Comparison of ENCODE assay signal across 8 cellular contexts in the genomic region with DNA sequence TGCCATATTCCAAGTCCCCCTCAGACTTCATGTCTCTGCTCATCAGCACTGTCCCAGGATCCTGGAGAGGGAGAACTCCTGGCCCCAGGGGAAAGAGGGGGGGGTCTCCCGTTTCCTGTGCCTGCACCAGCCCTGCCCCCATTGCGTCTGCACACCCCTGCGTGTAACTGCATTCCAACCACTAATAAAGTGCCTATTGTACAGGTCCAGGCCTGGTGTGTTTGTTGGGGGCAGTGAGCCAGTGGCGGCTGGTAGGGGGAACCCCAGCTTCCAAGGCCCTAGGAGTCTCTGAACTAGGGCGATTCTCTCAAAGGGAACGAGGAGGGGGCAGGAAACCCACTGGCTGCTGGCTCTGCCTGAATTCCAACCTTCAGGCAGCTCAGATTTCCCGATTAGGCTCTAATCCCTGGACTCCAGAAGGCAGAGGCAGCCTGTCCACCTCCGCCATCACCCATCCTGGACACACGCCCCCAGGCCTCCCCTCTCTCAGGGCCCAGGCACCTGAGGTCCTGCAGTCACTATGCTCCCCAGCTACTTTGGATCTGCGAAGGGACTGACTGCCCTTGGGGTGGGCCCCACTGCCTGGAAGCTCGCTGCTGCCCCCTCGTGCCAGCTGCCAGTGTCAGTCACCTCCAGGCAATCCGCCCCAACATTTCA. TPM values are rescaled to one million over a fixed set of nuclear protein-coding genes. Genes with fewer than 3 reads are reported as not detected.
DNase-seq lines count a peak whose midpoint lies in the region; ATAC-seq, FAIRE-seq and TF ChIP-seq lines count a peak whose summit lies in the region.

No MANE protein-coding gene starts in this region.

- H3K9ac ChIP-seq in HepG2 (ENCODE audit: insufficient read depth, low read depth, low read length): peak overlapping the region; percentile 40

- peak; percentile 53 for FAIRE-seq in HepG2 (lab: Jason Lieb, UNC)

- peak; percentile 84 for ATAC-seq in HepG2
- no peak for ATAC-seq in GM19397 (IDR thresholded peaks at IDR 0.05; ENCODE audit: unreplicated experiment)

- 3% methylated on average over 13 of the region's 13 CpGs for WGBS in HepG2 (ENCODE audit: low lambda C conversion rate)

- TF ChIP-seq CTCF in AG10803 (conservative IDR thresholded peaks at IDR 0.05; ENCODE audit: low read length) (peak; percentile 86), coronary artery (IDR thresholded peaks at IDR 0.05) (peak; percentile 71), HepG2 (CRISPR knock-in tag; IDR thresholded peaks at IDR 0.05) (peak; percentile 94)

- H4K20me1 ChIP-seq in HepG2 (ENCODE audit: insufficient read depth, low read length): no peaks in the 10 kb centered on the region

- in situ Hi-C loops in HepG2 (cut with HindIII; ENCODE audit: extremely low pct_ligation_motif_present, low pct_unique_long_range_greater_than_20kb): loop anchor here (5.0 kb wide), 1 partner anchor 62 kb away; no protein-coding TSS in a partner anchor

- peak; percentile 92 for TF ChIP-seq RAD21 in HepG2 (CRISPR knock-in tag; IDR thresholded peaks at IDR 0.05)

- no TSS peak for BruUV-seq in HepG2 (replicated peaks; lab: Mats Ljungman, UMichigan)

- H3K4me1 ChIP-seq in HepG2 (ENCODE audit: insufficient read depth, low read length): peaks cover 80% of the 10 kb centered on the region

- intact Hi-C loops in HepG2 (cut with micrococcal nuclease; ENCODE audit: unreplicated experiment): loop anchor here (1.0 kb wide), 1 partner anchor 63 kb away; no protein-coding TSS in a partner anchor

- H3K27me3 ChIP-seq in H7 (ENCODE audit: control insufficient read depth, insufficient read depth, low read length): no peaks in the 10 kb centered on the region
- no peaks in the 10 kb centered on the region for H3K27me3 ChIP-seq in HepG2 (ENCODE audit: control insufficient read depth in 1 of 2, insufficient read depth in 2 of 2, low read length in 2 of 2)

- no peak for TF ChIP-seq POLR2A in HepG2 (IDR thresholded peaks at IDR 0.05; ENCODE audit: insufficient read depth in 1 of 2, low read depth in 2 of 2, low read length in 2 of 2)

- DNase-seq in AG10803 (ENCODE audit: low read depth) (peak; percentile 68), H7 (peak; percentile 97), NCI-H524 treated with DMSO at 0.1 percent for 48 hours (lab: John Stamatoyannopoulos, UW) (peak; percentile 27), coronary artery (ENCODE audit: low spot score) (peak; percentile 88), HepG2 (ENCODE audit: low spot score) (peak; percentile 74)
- peak; percentile 71 to 74 for DNase-seq in activated CD4-positive, alpha-beta T cell treated with anti-CD3 and anti-CD28 coated beads, Interleukin-2, amount 50 U/mL, for 24 hours (ENCODE audit: low read depth in 1 of 2, low spot score in 1 of 2)
- DNase-seq in stimulated activated CD4-positive, alpha-beta T cell treated with anti-CD3 and anti-CD28 coated beads, Interleukin-4, amount 100 ng/mL, for 48 hours (ENCODE audit: low read depth in 2 of 2): peak; percentile 78 to 80

- H3K79me2 ChIP-seq in HepG2 (ENCODE audit: insufficient read depth, low read length): no peaks in the 10 kb centered on the region

- H3K27ac ChIP-seq in coronary artery (peak overlapping the region; percentile 32 to 71), HepG2 (ENCODE audit: extremely low read length, insufficient read depth, low read length) (peak overlapping the region; percentile 11)

- H2AFZ ChIP-seq in HepG2 (ENCODE audit: low read length): no peak overlapping the region

- peaks cover 11% of the 10 kb centered on the region for H3K36me3 ChIP-seq in H7 (replicated peaks; ENCODE audit: control insufficient read depth, insufficient read depth, low read length)
- no peaks in the 10 kb centered on the region for H3K36me3 ChIP-seq in HepG2 (replicated peaks in 1 of 2; ENCODE audit: control insufficient read depth in 1 of 2, insufficient read depth in 2 of 2, low read length in 2 of 2)

- H3K9me3 ChIP-seq in HepG2 (ENCODE audit: low read length): no peaks in the 10 kb centered on the region

- POLR2A ChIA-PET in HepG2 (lab: Yijun Ruan, JAX): interaction anchor here (0.6 to 2.8 kb wide), 9 partner anchors 9 to 1207 kb away, joined by 3 to 20 read pairs (median 4); a partner anchor contains a TSS

- TF ChIP-seq EP300 in HepG2 (IDR thresholded peaks at IDR 0.05; ENCODE audit: low read depth in 2 of 2, low read length in 2 of 2) (no peak), HepG2 (CRISPR knock-in tag; IDR thresholded peaks at IDR 0.05; ENCODE audit: borderline replicate concordance) (no peak)

- H3K4me2 ChIP-seq in HepG2 (ENCODE audit: low read depth, low read length): peak overlapping the region; percentile 93

- no peak overlapping the region for H3K4me3 ChIP-seq in AG10803 (ENCODE audit: low read length)
- H3K4me3 ChIP-seq in H7 (ENCODE audit: insufficient read depth, low read depth, low read length): no peak overlapping the region
- H3K4me3 ChIP-seq in coronary artery: no peak overlapping the region
- H3K4me3 ChIP-seq in HepG2 (replicated peaks in 1 of 3; ENCODE audit: insufficient read depth in 1 of 3, low read depth in 2 of 3, low read length in 3 of 3): peak overlapping the region; percentile 29 to 70 (median 44); a peak in 5 of 6 replicates

- CTCF ChIA-PET in HepG2 (lab: Yijun Ruan, JAX; ENCODE audit: low intra/inter-chr PET ratio, low total read pairs): interaction anchor here (0.7 to 3.8 kb wide), 2 partner anchors 9 to 64 kb away, joined by 3 to 69 read pairs; no protein-coding TSS in a partner anchor

RNA-seq across cellular contexts. Expression of a gene that starts 9.7 kb away (rescaled TPM):
- total RNA-seq in H7 (2014; rRNA removed; shearing (Covaris generic)): 354 and 378 TPM in 2 replicates
- total RNA-seq in HepG2 (2016; rRNA removed; fragmentation: Illumina TruSeq; extraction: Trizol): 120 and 127 TPM in 2 replicates
- 19.6 and 21.2 TPM in 2 replicates for total RNA-seq in HepG2 (2016; cell fraction: cytosol; rRNA removed; fragmentation: Illumina TruSeq; extraction: Trizol; ENCODE audit: low read depth)
- total RNA-seq in HepG2 (2016; cell fraction: insoluble cytoplasmic fraction; rRNA removed; fragmentation: Illumina TruSeq; extraction: Trizol): 113 and 122 TPM in 2 replicates
- total RNA-seq in HepG2 (2016; cell fraction: membrane; rRNA removed; fragmentation: Illumina TruSeq; extraction: Trizol): 63.1 and 64.0 TPM in 2 replicates
- total RNA-seq in HepG2 (2016; cell fraction: nucleus; rRNA removed; fragmentation: Illumina TruSeq; extraction: Trizol): 133 and 160 TPM in 2 replicates
- polyA plus RNA-seq in HepG2 (2011; rRNA removed): 173 and 195 TPM in 2 replicates
- 59.6 and 75.2 TPM in 2 replicates for polyA plus RNA-seq in HepG2 (2011; cell fraction: cytosol; rRNA removed)
- polyA plus RNA-seq in HepG2 (2011; cell fraction: nucleus; rRNA removed): 588 and 668 TPM in 2 replicates
- polyA plus RNA-seq in HepG2 (2012): 153 and 159 TPM in 2 replicates
- 18.4 and 19.6 TPM in 2 replicates for polyA plus RNA-seq in HepG2 (2016; cell fraction: cytosol; fragmentation: Illumina TruSeq; extraction: Trizol; ENCODE audit: low read depth)
- 178 and 216 TPM in 2 replicates for polyA plus RNA-seq in HepG2 (2016; cell fraction: insoluble cytoplasmic fraction; fragmentation: Illumina TruSeq; extraction: Trizol; ENCODE audit: low read depth)
- polyA plus RNA-seq in HepG2 (2016; cell fraction: membrane; fragmentation: Illumina TruSeq; extraction: Trizol; ENCODE audit: low read depth): 54.0 and 61.1 TPM in 2 replicates
- polyA plus RNA-seq in HepG2 (2016; cell fraction: nucleus; fragmentation: Illumina TruSeq; extraction: Trizol; ENCODE audit: insufficient read depth, low read depth): 615 and 640 TPM in 2 replicates
- polyA minus RNA-seq in HepG2 (2011; rRNA and poly(A)+ RNA removed; ENCODE audit: low replicate concordance): 139 and 144 TPM in 2 replicates
- polyA minus RNA-seq in HepG2 (2011; cell fraction: cytosol; rRNA and poly(A)+ RNA removed): 65.3 and 73.2 TPM in 2 replicates
- 154 and 157 TPM in 2 replicates for polyA minus RNA-seq in HepG2 (2011; cell fraction: nucleus; rRNA and poly(A)+ RNA removed)

RNA-seq across cellular contexts. Expression of a gene that starts 19.1 kb away (rescaled TPM):
- total RNA-seq in H7 (2014; rRNA removed; shearing (Covaris generic)): 39.4 and 43.0 TPM in 2 replicates
- 2.3 and 2.4 TPM in 2 replicates for total RNA-seq in HepG2 (2016; rRNA removed; fragmentation: Illumina TruSeq; extraction: Trizol)
- total RNA-seq in HepG2 (2016; cell fraction: cytosol; rRNA removed; fragmentation: Illumina TruSeq; extraction: Trizol; ENCODE audit: low read depth): 1.2 and 2.2 TPM in 2 replicates
- total RNA-seq in HepG2 (2016; cell fraction: insoluble cytoplasmic fraction; rRNA removed; fragmentation: Illumina TruSeq; extraction: Trizol): 1.5 and 2.5 TPM in 2 replicates
- total RNA-seq in HepG2 (2016; cell fraction: membrane; rRNA removed; fragmentation: Illumina TruSeq; extraction: Trizol): 3.0 and 3.4 TPM in 2 replicates
- total RNA-seq in HepG2 (2016; cell fraction: nucleus; rRNA removed; fragmentation: Illumina TruSeq; extraction: Trizol): 3.2 and 3.4 TPM in 2 replicates
- 5.6 and 7.2 TPM in 2 replicates for polyA plus RNA-seq in HepG2 (2011; rRNA removed)
- 5.4 and 5.7 TPM in 2 replicates for polyA plus RNA-seq in HepG2 (2011; cell fraction: cytosol; rRNA removed)
- polyA plus RNA-seq in HepG2 (2011; cell fraction: nucleus; rRNA removed): 11.3 and 11.8 TPM in 2 replicates
- 5.9 and 8.2 TPM in 2 replicates for polyA plus RNA-seq in HepG2 (2012)
- 2.5 and 2.6 TPM in 2 replicates for polyA plus RNA-seq in HepG2 (2016; cell fraction: cytosol; fragmentation: Illumina TruSeq; extraction: Trizol; ENCODE audit: low read depth)
- 1.9 and 2.2 TPM in 2 replicates for polyA plus RNA-seq in HepG2 (2016; cell fraction: insoluble cytoplasmic fraction; fragmentation: Illumina TruSeq; extraction: Trizol; ENCODE audit: low read depth)
- 4.7 and 5.1 TPM in 2 replicates for polyA plus RNA-seq in HepG2 (2016; cell fraction: membrane; fragmentation: Illumina TruSeq; extraction: Trizol; ENCODE audit: low read depth)
- 8.1 and 8.5 TPM in 2 replicates for polyA plus RNA-seq in HepG2 (2016; cell fraction: nucleus; fragmentation: Illumina TruSeq; extraction: Trizol; ENCODE audit: insufficient read depth, low read depth)
- 13.9 and 134 TPM in 2 replicates for polyA minus RNA-seq in HepG2 (2011; rRNA and poly(A)+ RNA removed; ENCODE audit: low replicate concordance)
- polyA minus RNA-seq in HepG2 (2011; cell fraction: cytosol; rRNA and poly(A)+ RNA removed): 5.3 and 8.4 TPM in 2 replicates
- 5.4 and 9.6 TPM in 2 replicates for polyA minus RNA-seq in HepG2 (2011; cell fraction: nucleus; rRNA and poly(A)+ RNA removed)

RNA-seq across cellular contexts. Expression of a gene that starts 56.8 kb away (rescaled TPM):
- total RNA-seq in H7 (2014; rRNA removed; shearing (Covaris generic)): 52.4 and 64.9 TPM in 2 replicates
- total RNA-seq in HepG2 (2016; rRNA removed; fragmentation: Illumina TruSeq; extraction: Trizol): 33.0 and 38.6 TPM in 2 replicates
- total RNA-seq in HepG2 (2016; cell fraction: cytosol; rRNA removed; fragmentation: Illumina TruSeq; extraction: Trizol; ENCODE audit: low read depth): 19.1 and 20.1 TPM in 2 replicates
- 36.0 and 39.4 TPM in 2 replicates for total RNA-seq in HepG2 (2016; cell fraction: insoluble cytoplasmic fraction; rRNA removed; fragmentation: Illumina TruSeq; extraction: Trizol)
- 12.2 and 12.9 TPM in 2 replicates for total RNA-seq in HepG2 (2016; cell fraction: membrane; rRNA removed; fragmentation: Illumina TruSeq; extraction: Trizol)
- 31.9 and 35.0 TPM in 2 replicates for total RNA-seq in HepG2 (2016; cell fraction: nucleus; rRNA removed; fragmentation: Illumina TruSeq; extraction: Trizol)
- polyA plus RNA-seq in HepG2 (2011; rRNA removed): 41.6 and 55.6 TPM in 2 replicates
- polyA plus RNA-seq in HepG2 (2011; cell fraction: cytosol; rRNA removed): 25.8 and 39.0 TPM in 2 replicates
- 270 and 290 TPM in 2 replicates for polyA plus RNA-seq in HepG2 (2011; cell fraction: nucleus; rRNA removed)
- polyA plus RNA-seq in HepG2 (2012): 27.7 and 35.3 TPM in 2 replicates
- polyA plus RNA-seq in HepG2 (2016; cell fraction: cytosol; fragmentation: Illumina TruSeq; extraction: Trizol; ENCODE audit: low read depth): 11.2 and 12.9 TPM in 2 replicates
- polyA plus RNA-seq in HepG2 (2016; cell fraction: insoluble cytoplasmic fraction; fragmentation: Illumina TruSeq; extraction: Trizol; ENCODE audit: low read depth): 38.0 and 39.9 TPM in 2 replicates
- 12.7 and 13.2 TPM in 2 replicates for polyA plus RNA-seq in HepG2 (2016; cell fraction: membrane; fragmentation: Illumina TruSeq; extraction: Trizol; ENCODE audit: low read depth)
- 92.8 and 94.8 TPM in 2 replicates for polyA plus RNA-seq in HepG2 (2016; cell fraction: nucleus; fragmentation: Illumina TruSeq; extraction: Trizol; ENCODE audit: insufficient read depth, low read depth)
- polyA minus RNA-seq in HepG2 (2011; rRNA and poly(A)+ RNA removed; ENCODE audit: low replicate concordance): 26.7 and 36.3 TPM in 2 replicates
- 8.2 and 12.2 TPM in 2 replicates for polyA minus RNA-seq in HepG2 (2011; cell fraction: cytosol; rRNA and poly(A)+ RNA removed)
- polyA minus RNA-seq in HepG2 (2011; cell fraction: nucleus; rRNA and poly(A)+ RNA removed): 15.5 and 18.7 TPM in 2 replicates

RNA-seq across cellular contexts. Expression of a gene that starts 57.4 kb away (rescaled TPM):
- total RNA-seq in H7 (2014; rRNA removed; shearing (Covaris generic)): 16.4 and 23.7 TPM in 2 replicates
- 76.8 and 82.9 TPM in 2 replicates for total RNA-seq in HepG2 (2016; rRNA removed; fragmentation: Illumina TruSeq; extraction: Trizol)
- 118 and 125 TPM in 2 replicates for total RNA-seq in HepG2 (2016; cell fraction: cytosol; rRNA removed; fragmentation: Illumina TruSeq; extraction: Trizol; ENCODE audit: low read depth)
- 76.9 and 81.0 TPM in 2 replicates for total RNA-seq in HepG2 (2016; cell fraction: insoluble cytoplasmic fraction; rRNA removed; fragmentation: Illumina TruSeq; extraction: Trizol)
- 155 and 171 TPM in 2 replicates for total RNA-seq in HepG2 (2016; cell fraction: membrane; rRNA removed; fragmentation: Illumina TruSeq; extraction: Trizol)
- total RNA-seq in HepG2 (2016; cell fraction: nucleus; rRNA removed; fragmentation: Illumina TruSeq; extraction: Trizol): 20.9 and 33.5 TPM in 2 replicates
- 6.3 and 11.0 TPM in 2 replicates for polyA plus RNA-seq in HepG2 (2011; rRNA removed)
- 9.9 and 10.4 TPM in 2 replicates for polyA plus RNA-seq in HepG2 (2011; cell fraction: cytosol; rRNA removed)
- polyA plus RNA-seq in HepG2 (2011; cell fraction: nucleus; rRNA removed): 5.0 and 7.5 TPM in 2 replicates
- 15.7 and 24.8 TPM in 2 replicates for polyA plus RNA-seq in HepG2 (2012)
- 112 and 122 TPM in 2 replicates for polyA plus RNA-seq in HepG2 (2016; cell fraction: cytosol; fragmentation: Illumina TruSeq; extraction: Trizol; ENCODE audit: low read depth)
- 68.0 and 75.6 TPM in 2 replicates for polyA plus RNA-seq in HepG2 (2016; cell fraction: insoluble cytoplasmic fraction; fragmentation: Illumina TruSeq; extraction: Trizol; ENCODE audit: low read depth)
- polyA plus RNA-seq in HepG2 (2016; cell fraction: membrane; fragmentation: Illumina TruSeq; extraction: Trizol; ENCODE audit: low read depth): 140 and 148 TPM in 2 replicates
- polyA plus RNA-seq in HepG2 (2016; cell fraction: nucleus; fragmentation: Illumina TruSeq; extraction: Trizol; ENCODE audit: insufficient read depth, low read depth): 52.2 and 56.2 TPM in 2 replicates
- polyA minus RNA-seq in HepG2 (2011; rRNA and poly(A)+ RNA removed; ENCODE audit: low replicate concordance): 5.0 and 16.3 TPM in 2 replicates
- polyA minus RNA-seq in HepG2 (2011; cell fraction: cytosol; rRNA and poly(A)+ RNA removed): 3.0 and 5.1 TPM in 2 replicates
- 1.2 and 3.2 TPM in 2 replicates for polyA minus RNA-seq in HepG2 (2011; cell fraction: nucleus; rRNA and poly(A)+ RNA removed)

Comparison
In these comparisons a context has a peak if more than half of its experiments do, and no peak if none do; other contexts are left out.
1. DNase-seq: peak in every context shown above with its lines; median percentile 97 in H7; 88 in coronary artery; 79 in stimulated activated CD4-positive, alpha-beta T cell treated with anti-CD3 and anti-CD28 coated beads, Interleukin-4, amount 100 ng/mL, for 48 hours; 74 in HepG2; 72 in activated CD4-positive, alpha-beta T cell treated with anti-CD3 and anti-CD28 coated beads, Interleukin-2, amount 50 U/mL, for 24 hours; 68 in AG10803; 27 in NCI-H524 treated with DMSO at 0.1 percent for 48 hours.
2. H3K4me3 ChIP-seq: peak in HepG2 (3 of 3); none in AG10803 (single experiment), H7 (single experiment) and coronary artery (single experiment).
3. Peak in every context shown above with its lines, with median percentiles within 50 percentile points of each other: CTCF ChIP-seq.